ENCODE assay signal across 24 cellular contexts in the genomic region with DNA sequence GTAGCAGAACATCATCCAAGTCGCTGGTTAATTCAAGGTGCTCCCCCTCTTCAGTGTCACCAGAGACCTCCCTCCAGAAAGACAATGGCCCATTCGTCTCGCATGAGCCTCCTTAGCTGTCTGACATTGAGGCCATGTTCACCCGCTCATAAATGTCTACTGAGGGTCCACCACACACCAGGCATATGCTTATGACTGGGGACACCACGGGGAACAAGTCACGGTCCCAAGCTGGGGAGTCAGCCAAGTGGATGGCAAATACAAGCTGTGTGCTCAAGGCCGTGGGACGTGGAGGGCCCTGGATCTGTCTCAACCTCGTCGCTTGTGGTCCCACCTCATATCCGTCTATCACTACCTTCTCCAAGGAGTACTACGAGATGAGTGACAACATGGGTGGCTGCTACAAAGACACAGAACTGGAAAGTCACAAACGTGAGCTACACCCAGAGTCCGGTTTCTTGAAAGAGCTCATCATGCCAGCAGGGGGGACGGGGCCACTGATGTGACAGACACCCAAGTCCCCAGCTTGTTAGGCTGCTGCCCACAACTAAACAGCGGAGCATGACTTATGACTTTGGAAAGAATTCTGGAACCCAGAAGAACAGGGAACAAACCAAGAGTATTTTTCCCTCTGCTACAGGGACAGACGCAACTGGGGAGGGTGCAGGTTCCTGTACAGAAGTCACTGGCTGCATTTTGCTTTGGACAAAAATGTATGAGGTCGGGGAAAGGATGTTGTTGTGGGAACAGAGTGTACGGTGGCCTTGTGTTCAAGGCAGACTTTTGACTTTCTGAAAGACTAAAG.
DNase-seq lines count a peak whose midpoint lies in the region; ATAC-seq and TF ChIP-seq lines count a peak whose summit lies in the region.
"Had no signal": no experiment of that assay in that cellular context is flagged by ENCODE, and none has a peak within 500 bp of the region (broad histone marks: within the 10 kb centered on the region; RNA-seq: fewer than 3 reads in every experiment).

No MANE protein-coding gene starts in this region.

- 90 to 94% (median 92%) methylated on average over 18 to 19 of the region's 19 CpGs for WGBS in heart left ventricle, 4 donors
- 91 to 93% methylated on average over 14 to 19 of the region's 19 CpGs for WGBS in endodermal cell (ENCODE audit: insufficient coverage in 1 of 2, insufficient read length in 1 of 2), 2 experiments

- H3K9me3 ChIP-seq in heart left ventricle (no peaks in the 10 kb centered on the region), endodermal cell (ENCODE audit: control insufficient read depth, low read length) (peaks cover 3% of the 10 kb centered on the region)
- H3K9me3 ChIP-seq: BLaER1, HAP-1, MG63, SJSA1 had no signal

- H3K27ac ChIP-seq in heart left ventricle (peak overlapping the region in 10 of 12 donors; percentile 8 to 70 (median 44)), endodermal cell (ENCODE audit: low read depth, low read length) (no peak overlapping the region)
- H3K27ac ChIP-seq: BLaER1, SJSA1 had no signal

- no peak for TF ChIP-seq POLR2A in heart left ventricle (IDR thresholded peaks at IDR 0.05)

- ATAC-seq in heart left ventricle (peak in 3 of 4 donors; percentile 7 to 60 (median 46)), left cardiac atrium (no peak)
- ATAC-seq: GM23338, PC-3 had no signal

- no peak overlapping the region for H3K4me3 ChIP-seq in heart left ventricle
- no peak overlapping the region for H3K4me3 ChIP-seq in endodermal cell (ENCODE audit: low read length)
- H3K4me3 ChIP-seq: BLaER1, GM23338, HAP-1, MG63, SJSA1 had no signal

- H3K27me3 Mint-ChIP-seq in endodermal cell (ENCODE audit: insufficient read depth) (no peaks in the 10 kb centered on the region), nephron progenitor cell (ENCODE audit: low read depth, poor library complexity) (no peaks in the 10 kb centered on the region), type B pancreatic cell (no peaks in the 10 kb centered on the region)
- H3K27me3 Mint-ChIP-seq: CD4-positive, CD25-positive, alpha-beta regulatory T cell had no signal

- H3K27ac Mint-ChIP-seq in endodermal cell: no peak overlapping the region
- H3K27ac Mint-ChIP-seq in nephron progenitor cell: peak overlapping the region; percentile 43
- H3K27ac Mint-ChIP-seq in type B pancreatic cell: no peak overlapping the region
- H3K27ac Mint-ChIP-seq: GM23338, HFFc6 had no signal

- H3K4me1 ChIP-seq in heart left ventricle (peaks cover 0 to 27% (median 18%) of the 10 kb centered on the region in 12 donors), endodermal cell (ENCODE audit: control insufficient read depth, insufficient read depth, low read length) (peaks cover 14% of the 10 kb centered on the region)
- H3K4me1 ChIP-seq: HAP-1, SJSA1 had no signal

- H3K4me1 Mint-ChIP-seq in endodermal cell (peaks cover 33% of the 10 kb centered on the region), nephron progenitor cell (peaks cover 19% of the 10 kb centered on the region), type B pancreatic cell (ENCODE audit: unreplicated experiment) (no peaks in the 10 kb centered on the region)

- H3K9ac ChIP-seq in endodermal cell (ENCODE audit: extremely low read depth, low read length, poor library complexity, severe bottlenecking): no peak overlapping the region
- H3K9ac ChIP-seq: BLaER1 had no signal

- no peaks in the 10 kb centered on the region for H3K27me3 ChIP-seq in heart left ventricle
- H3K27me3 ChIP-seq in endodermal cell (ENCODE audit: control insufficient read depth, insufficient read depth, low read length, poor library complexity, severe bottlenecking): no peaks in the 10 kb centered on the region
- H3K27me3 ChIP-seq: BLaER1, MG63, SJSA1 had no signal

- peaks cover 2% of the 10 kb centered on the region for H3K9me3 Mint-ChIP-seq in endodermal cell
- peaks cover 4% of the 10 kb centered on the region for H3K9me3 Mint-ChIP-seq in nephron progenitor cell
- no peaks in the 10 kb centered on the region for H3K9me3 Mint-ChIP-seq in type B pancreatic cell
- H3K9me3 Mint-ChIP-seq: CD4-positive, CD25-positive, alpha-beta regulatory T cell; HFFc6 had no signal

- H3K4me3 Mint-ChIP-seq in endodermal cell (no peak overlapping the region), nephron progenitor cell (no peak overlapping the region), type B pancreatic cell (no peak overlapping the region)
- H3K4me3 Mint-ChIP-seq: CD4-positive, CD25-positive, alpha-beta regulatory T cell; GM23338; HFFc6 had no signal

- DNase-seq in heart left ventricle (no peak), left cardiac atrium (no peak), endodermal cell (peak; percentile 26), nephron progenitor cell (no peak), type B pancreatic cell (ENCODE audit: extremely low spot score, unreplicated experiment) (peak; percentile 29), NOMO-1 treated with DMSO at 0.1 percent for 48 hours (lab: John Stamatoyannopoulos, UW; ENCODE audit: unreplicated experiment) (no peak), NCI-H2029 (lab: John Stamatoyannopoulos, UW) (no peak)
- DNase-seq: CD4-positive, CD25-positive, alpha-beta regulatory T cell; DMS153; HFFc6; IMR-90; KG1; MG63; NCI-H1105 treated with DMSO at 0.1 percent for 48 hours; NCI-H146; NCI-H1930; NCI-H446; NCI-H524 treated with DMSO at 0.1 percent for 48 hours; NCI-H774; PC-3 had no signal

- no peak for TF ChIP-seq CTCF in heart left ventricle (IDR thresholded peaks at IDR 0.05)
- no peak for TF ChIP-seq CTCF in endodermal cell (conservative IDR thresholded peaks at IDR 0.05)
- no peak for TF ChIP-seq CTCF in nephron progenitor cell (IDR thresholded peaks at IDR 0.05)
- no peak for TF ChIP-seq CTCF in type B pancreatic cell (conservative IDR thresholded peaks at IDR 0.05)

- intact Hi-C loops in heart left ventricle (cut with DNase I) (loop anchor here in 2 of 10 donors (10.0 kb wide), 1 partner anchor 162 kb away; no protein-coding TSS in a partner anchor), left cardiac atrium (cut with DNase I) (loop anchor here in 1 of 2 donors (10.0 kb wide), 1 partner anchor 52 kb away; no protein-coding TSS in a partner anchor)

- H3K36me3 ChIP-seq in heart left ventricle (no peaks in the 10 kb centered on the region), endodermal cell (ENCODE audit: control insufficient read depth, insufficient read depth, low read length) (peaks cover under 1% of the 10 kb centered on the region)
- H3K36me3 ChIP-seq: BLaER1, HAP-1, MG63, SJSA1 had no signal

- H3K36me3 Mint-ChIP-seq in endodermal cell (ENCODE audit: low read depth): peaks cover 3% of the 10 kb centered on the region
- no peaks in the 10 kb centered on the region for H3K36me3 Mint-ChIP-seq in nephron progenitor cell (ENCODE audit: low read depth)
- no peaks in the 10 kb centered on the region for H3K36me3 Mint-ChIP-seq in type B pancreatic cell
- H3K36me3 Mint-ChIP-seq: CD4-positive, CD25-positive, alpha-beta regulatory T cell had no signal

Comparison
In these comparisons a context has a peak if more than half of its experiments do, and no peak if none do; other contexts are left out.
1. ATAC-seq: peak in heart left ventricle (3 of 4); none in left cardiac atrium (0 of 2).
2. DNase-seq: peak in endodermal cell (single experiment) and type B pancreatic cell (single experiment); none in heart left ventricle (0 of 5), left cardiac atrium (single experiment), nephron progenitor cell (single experiment), NOMO-1 treated with DMSO at 0.1 percent for 48 hours (single experiment) and NCI-H2029 (single experiment).